9 cellular contexts compared by ENCODE assay signal in the genomic region with DNA sequence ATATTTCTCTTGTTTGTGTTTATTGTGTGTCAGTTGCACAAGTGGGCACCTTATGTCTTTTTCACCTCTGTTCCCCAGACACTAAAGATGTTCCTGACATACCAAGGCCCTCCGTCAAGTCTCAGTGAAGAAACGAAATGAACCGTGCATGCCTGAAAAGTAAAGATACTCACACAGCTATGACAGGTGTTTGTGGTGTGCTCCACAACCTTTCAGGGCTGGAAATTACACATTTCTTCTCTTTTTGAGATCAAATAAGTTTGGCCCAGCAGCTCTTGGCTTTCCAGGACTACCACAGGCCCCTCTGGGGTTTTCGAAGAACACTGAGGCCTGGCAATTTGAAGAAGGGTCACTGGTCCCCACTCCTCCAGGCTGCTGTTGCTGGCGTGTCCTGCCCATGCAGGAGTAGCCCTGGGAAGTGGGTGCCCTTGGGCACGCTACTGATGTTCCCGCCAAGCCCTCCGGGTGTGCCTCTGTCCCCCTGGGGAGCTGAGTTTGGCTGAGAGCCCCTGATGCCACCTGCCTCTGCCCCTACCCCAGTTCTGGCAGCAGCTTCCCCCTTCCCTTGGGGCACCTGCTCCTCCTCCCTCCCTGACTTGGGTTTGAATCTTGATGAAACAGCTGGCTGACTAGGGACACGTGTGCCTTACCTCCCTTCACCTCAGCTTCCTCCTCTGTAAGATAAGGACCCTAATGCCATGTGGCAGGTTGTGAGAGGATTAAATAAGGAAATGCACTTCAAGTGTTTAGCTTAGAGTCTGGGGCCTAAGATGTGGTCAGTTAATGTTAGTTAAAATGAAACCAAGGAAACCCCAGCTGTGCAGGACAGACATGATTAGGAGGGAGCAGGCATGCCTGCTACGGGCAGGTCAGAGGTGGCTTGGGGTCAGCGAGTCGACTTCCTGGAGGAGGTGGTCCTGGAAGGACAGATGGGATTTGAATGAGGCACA. TPM values are rescaled to one million over a fixed set of nuclear protein-coding genes. Genes with fewer than 3 reads are reported as not detected.
DNase-seq lines count a peak whose midpoint lies in the region; ATAC-seq, FAIRE-seq and TF ChIP-seq lines count a peak whose summit lies in the region.
"Had no signal": no experiment of that assay in that cellular context is flagged by ENCODE, and none has a peak within 500 bp of the region (broad histone marks: within the 10 kb centered on the region; RNA-seq: fewer than 3 reads in every experiment).

No MANE protein-coding gene starts in this region.

- H3K4me3 ChIP-seq in GM12878: no peak overlapping the region

- BruUV-seq in GM12878 (replicated peaks; lab: Mats Ljungman, UMichigan): no TSS peak

- H3K36me3 ChIP-seq in GM12878 (ENCODE audit: control insufficient read depth in 2 of 2, insufficient read depth in 2 of 2, low read length in 1 of 2): no peaks in the 10 kb centered on the region

- SMC1A ChIA-PET in GM12878 (lab: Charles Lee; ENCODE audit: uncharacterized antibody, unreplicated experiment): interaction anchor here (0.7 to 2.6 kb wide), 9 partner anchors 9 to 236 kb away, joined by 3 to 6 read pairs (median 4); no protein-coding TSS in a partner anchor

- no peak for DNase-seq in activated CD8-positive, alpha-beta memory T cell treated with anti-CD3 and anti-CD28 coated beads, Interleukin-2, amount 10 ng/mL, durations not matched to agents 7 days and 5 days
- no peak for DNase-seq in activated CD8-positive, alpha-beta memory T cell treated with anti-CD3 and anti-CD28 coated beads, Interleukin-2, amount 50 U/mL, for 48 hours
- peak; percentile 58 for DNase-seq in GM12878 (ENCODE audit: low read depth, low spot score)
- DNase-seq in stimulated activated naive CD8-positive, alpha-beta T cell treated with anti-CD3 and anti-CD28 coated beads, Interleukin-15, amount 100 ng/mL, for 72 hours: no peak
- DNase-seq in NCI-H187 (lab: John Stamatoyannopoulos, UW): no peak
- no peak for DNase-seq in substantia nigra (lab: John Stamatoyannopoulos, UW)

- H3K27me3 Mint-ChIP-seq in activated CD8-positive, alpha-beta memory T cell treated with anti-CD3 and anti-CD28 coated beads, Interleukin-2, amount 10 ng/mL, durations not matched to agents 7 days and 5 days: peaks cover 28% of the 10 kb centered on the region
- H3K27me3 Mint-ChIP-seq in stimulated activated naive CD8-positive, alpha-beta T cell treated with anti-CD3 and anti-CD28 coated beads, Interleukin-15, amount 100 ng/mL, for 72 hours: no peaks in the 10 kb centered on the region

- TF ChIP-seq RAD21 in GM12878 (IDR thresholded peaks at IDR 0.05; ENCODE audit: insufficient read depth, low read depth, low read length): no peak

- no peaks in the 10 kb centered on the region for H3K9me3 Mint-ChIP-seq in activated CD8-positive, alpha-beta memory T cell treated with anti-CD3 and anti-CD28 coated beads, Interleukin-2, amount 10 ng/mL, durations not matched to agents 7 days and 5 days (ENCODE audit: low read depth)
- H3K9me3 Mint-ChIP-seq in stimulated activated naive CD8-positive, alpha-beta T cell treated with anti-CD3 and anti-CD28 coated beads, Interleukin-15, amount 100 ng/mL, for 72 hours: no peaks in the 10 kb centered on the region

- H3K4me3 Mint-ChIP-seq in activated CD8-positive, alpha-beta memory T cell treated with anti-CD3 and anti-CD28 coated beads, Interleukin-2, amount 10 ng/mL, durations not matched to agents 7 days and 5 days: no peak overlapping the region
- peak overlapping the region; percentile 71 to 72 for H3K4me3 Mint-ChIP-seq in stimulated activated naive CD8-positive, alpha-beta T cell treated with anti-CD3 and anti-CD28 coated beads, Interleukin-15, amount 100 ng/mL, for 72 hours

- H3K36me3 Mint-ChIP-seq in activated CD8-positive, alpha-beta memory T cell treated with anti-CD3 and anti-CD28 coated beads, Interleukin-2, amount 10 ng/mL, durations not matched to agents 7 days and 5 days: no peaks in the 10 kb centered on the region

- TF ChIP-seq CTCF in GM12878 (IDR thresholded peaks at IDR 0.05 in 2 of 3, conservative IDR thresholded peaks at IDR 0.05 in 1 of 3; ENCODE audit: control insufficient read depth in 2 of 3, extremely low read depth in 1 of 3, insufficient read depth in 1 of 3, low read depth in 3 of 3, low read length in 3 of 3): no peak

- ATAC-seq in activated CD8-positive, alpha-beta memory T cell treated with anti-CD3 and anti-CD28 coated beads, Interleukin-2, amount 10 ng/mL, durations not matched to agents 7 days and 5 days: peak; percentile 42
- ATAC-seq in HG03457 (IDR thresholded peaks at IDR 0.05; ENCODE audit: unreplicated experiment) (peak; percentile 57), GM12878 (peak; percentile 87), SK-N-SH treated with all-trans-retinoic acid at 6 μM for 48 hours (no peak)
- peak; percentile 71 for ATAC-seq in stimulated activated naive CD8-positive, alpha-beta T cell treated with anti-CD3 and anti-CD28 coated beads, Interleukin-15, amount 100 ng/mL, for 72 hours

- peak overlapping the region; percentile 40 for H3K4me2 ChIP-seq in GM12878 (ENCODE audit: control insufficient read depth, insufficient read depth)

- no peaks in the 10 kb centered on the region for H3K27me3 ChIP-seq in GM12878 (replicated peaks in 1 of 2; ENCODE audit: control insufficient read depth in 2 of 2, insufficient read depth in 2 of 2, low read length in 1 of 2)

- 28% methylated on average over 12 of the region's 12 CpGs for WGBS in GM12878 (ENCODE audit: insufficient coverage, insufficient replicate concordance, low lambda C conversion rate, missing lambda C conversion rate)

- peaks cover 21% of the 10 kb centered on the region for H3K4me1 Mint-ChIP-seq in activated CD8-positive, alpha-beta memory T cell treated with anti-CD3 and anti-CD28 coated beads, Interleukin-2, amount 10 ng/mL, durations not matched to agents 7 days and 5 days
- H3K4me1 Mint-ChIP-seq in stimulated activated naive CD8-positive, alpha-beta T cell treated with anti-CD3 and anti-CD28 coated beads, Interleukin-15, amount 100 ng/mL, for 72 hours: peaks cover 32% of the 10 kb centered on the region

- TF ChIP-seq EP300 in GM12878 (IDR thresholded peaks at IDR 0.05; ENCODE audit: borderline replicate concordance in 1 of 2, control insufficient read depth in 1 of 2, low read depth in 2 of 2, low read length in 2 of 2): peak in 1 of 2 experiments; percentile 14; a peak in 1 of 4 replicates

- H2AFZ ChIP-seq in GM12878 (ENCODE audit: control insufficient read depth, low read depth, low read length): peak overlapping the region; percentile 58

- peak overlapping the region; percentile 32 for H3K27ac Mint-ChIP-seq in activated CD8-positive, alpha-beta memory T cell treated with anti-CD3 and anti-CD28 coated beads, Interleukin-2, amount 10 ng/mL, durations not matched to agents 7 days and 5 days
- peak overlapping the region; percentile 71 to 94 for H3K27ac Mint-ChIP-seq in stimulated activated naive CD8-positive, alpha-beta T cell treated with anti-CD3 and anti-CD28 coated beads, Interleukin-15, amount 100 ng/mL, for 72 hours

- POLR2A ChIA-PET in GM12878 (lab: Charles Lee): interaction anchor here (1.5 kb wide), 1 partner anchor 9 kb away, joined by 4 read pairs; no protein-coding TSS in a partner anchor

- in situ Hi-C loops in GM12878 (cut with MboI): no loop called here

- no peaks in the 10 kb centered on the region for H4K20me1 ChIP-seq in GM12878 (ENCODE audit: control insufficient read depth, insufficient read depth)

- FAIRE-seq in GM12878 (lab: Jason Lieb, UNC): peak; percentile 93

- H3K79me2 ChIP-seq in GM12878 (ENCODE audit: control insufficient read depth, insufficient read depth, low read length): no peaks in the 10 kb centered on the region

- peak overlapping the region; percentile 38; the same call in 1 of the 2 replicates for H3K9ac ChIP-seq in GM12878 (ENCODE audit: control insufficient read depth, insufficient read depth, low read length)

- intact Hi-C loops in GM12878 (cut with micrococcal nuclease; ENCODE audit: unreplicated experiment): no loop called here

- peaks cover 37% of the 10 kb centered on the region for H3K4me1 ChIP-seq in GM12878 (ENCODE audit: control insufficient read depth, insufficient read depth, low read length)

- CTCF ChIA-PET in activated CD8-positive, alpha-beta memory T cell treated with anti-CD3 and anti-CD28 coated beads, Interleukin-2, amount 10 ng/mL, durations not matched to agents 7 days and 5 days (lab: Charles Lee): interaction anchor here (1.4 to 1.9 kb wide), 2 partner anchors 20 to 128 kb away, joined by 3 to 6 read pairs; no protein-coding TSS in a partner anchor
- CTCF ChIA-PET in GM12878 (lab: Yijun Ruan, JAX): interaction anchor here (1.0 to 2.0 kb wide), 6 partner anchors 9 to 159 kb away, joined by 3 to 13 read pairs (median 4); no protein-coding TSS in a partner anchor

- no peak for TF ChIP-seq POLR2A in GM12878 (IDR thresholded peaks at IDR 0.05; ENCODE audit: low read depth, low read length)

- H3K9me3 ChIP-seq in GM12878 (replicated peaks; ENCODE audit: control insufficient read depth, insufficient read depth, low read length): no peaks in the 10 kb centered on the region

- RAD21 ChIA-PET in GM12878 (lab: Charles Lee; ENCODE audit: unreplicated experiment): interaction anchor here (0.6 to 1.6 kb wide), 8 partner anchors 9 to 258 kb away, joined by 3 to 5 read pairs (median 3); no protein-coding TSS in a partner anchor

- H3K27ac ChIP-seq in GM12878 (ENCODE audit: control insufficient read depth, insufficient read depth) (peak overlapping the region; percentile 38), substantia nigra (ENCODE audit: low read depth, low read length, poor library complexity, severe bottlenecking) (no peak overlapping the region)
- H3K27ac ChIP-seq: C4-2B had no signal

RNA-seq across cellular contexts. Expression of a gene that starts 49.1 kb away (rescaled TPM):
- total RNA-seq in activated CD8-positive, alpha-beta memory T cell treated with anti-CD3 and anti-CD28 coated beads, Interleukin-2, amount 10 ng/mL, durations not matched to agents 7 days and 5 days: 10 to 100 TPM; 12.9 to 38.5 TPM
- total RNA-seq in GM12878 (2013; cell fraction: nucleolus; rRNA removed): 0.40 TPM in 1 of 2 replicates, not detected in the other
- total RNA-seq in GM12878 (2014; rRNA removed) (0.16 and 0.23 TPM in 2 replicates), GM12878 (2014; rRNA removed; fragmentation: Illumina TruSeq; extraction: Trizol) (not detected in 2 replicates), GM12878 (2021) (0.37 TPM in 1 of 2 replicates, not detected in the other)
- not detected for polyA plus RNA-seq in GM12878 (2011; ENCODE audit: low read depth)
- polyA plus RNA-seq in GM12878 (2011; rRNA removed) (0.10 TPM in 1 of 2 replicates, not detected in the other), GM12878 (2014; fragmentation: Illumina TruSeq; extraction: Trizol) (0.07 TPM in 1 of 2 replicates, not detected in the other), GM12878 (2014; fragmentation: Nextera tagmentation; extraction: Ambion mirVana) (not detected), GM12878 (2014; rRNA removed) (0.35 and 0.70 TPM in 2 replicates), GM12878 (2016; fragmentation: Nextera tagmentation; extraction: Ambion mirVana) (under 1 TPM; 0.54 to 1.00 TPM)
- polyA plus RNA-seq in GM12878 (2011; cell fraction: cytosol; rRNA removed): 0.22 TPM in 1 of 2 replicates, not detected in the other
- polyA plus RNA-seq in GM12878 (2011; cell fraction: nucleus; rRNA removed): 0.28 and 0.31 TPM in 2 replicates
- polyA plus RNA-seq in GM12878 (2012): 1.2 and 1.6 TPM in 2 replicates
- polyA minus RNA-seq in GM12878 (2011; rRNA and poly(A)+ RNA removed): not detected in 2 replicates
- polyA minus RNA-seq in GM12878 (2011; cell fraction: cytosol; rRNA and poly(A)+ RNA removed): not detected in 2 replicates
- not detected in 2 replicates for polyA minus RNA-seq in GM12878 (2011; cell fraction: nucleus; rRNA and poly(A)+ RNA removed)

RNA-seq across cellular contexts. Expression of a gene that starts 57.8 kb away (rescaled TPM):
- 100 to 1,000 TPM; 408 to 525 TPM for total RNA-seq in activated CD8-positive, alpha-beta memory T cell treated with anti-CD3 and anti-CD28 coated beads, Interleukin-2, amount 10 ng/mL, durations not matched to agents 7 days and 5 days
- 179 and 180 TPM in 2 replicates for total RNA-seq in GM12878 (2013; cell fraction: nucleolus; rRNA removed)
- total RNA-seq in GM12878 (2014; rRNA removed) (42.2 and 49.8 TPM in 2 replicates), GM12878 (2014; rRNA removed; fragmentation: Illumina TruSeq; extraction: Trizol) (34.9 and 40.6 TPM in 2 replicates), GM12878 (2021) (120 and 136 TPM in 2 replicates)
- polyA plus RNA-seq in GM12878 (2011; ENCODE audit: low read depth): 38.6 TPM
- polyA plus RNA-seq in GM12878 (2011; rRNA removed) (24.7 and 30.8 TPM in 2 replicates), GM12878 (2014; fragmentation: Illumina TruSeq; extraction: Trizol) (31.9 and 57.1 TPM in 2 replicates), GM12878 (2014; fragmentation: Nextera tagmentation; extraction: Ambion mirVana) (10 to 100 TPM; 15.1 to 22.7 TPM), GM12878 (2014; rRNA removed) (55.0 and 64.8 TPM in 2 replicates), GM12878 (2016; fragmentation: Nextera tagmentation; extraction: Ambion mirVana) (10 to 100 TPM; 35.1 to 44.1 TPM)
- 36.3 and 42.2 TPM in 2 replicates for polyA plus RNA-seq in GM12878 (2011; cell fraction: cytosol; rRNA removed)
- 273 and 286 TPM in 2 replicates for polyA plus RNA-seq in GM12878 (2011; cell fraction: nucleus; rRNA removed)
- polyA plus RNA-seq in GM12878 (2012): 68.5 and 75.6 TPM in 2 replicates
- 35.0 and 57.4 TPM in 2 replicates for polyA minus RNA-seq in GM12878 (2011; rRNA and poly(A)+ RNA removed)
- polyA minus RNA-seq in GM12878 (2011; cell fraction: cytosol; rRNA and poly(A)+ RNA removed): 40.2 and 46.0 TPM in 2 replicates
- 77.4 and 123 TPM in 2 replicates for polyA minus RNA-seq in GM12878 (2011; cell fraction: nucleus; rRNA and poly(A)+ RNA removed)

Comparison
In these comparisons a context has a peak if more than half of its experiments do, and no peak if none do; other contexts are left out.
1. RNA of a gene that starts 49.1 kb away (total RNA-seq): 12.9 to 38.5 TPM in activated CD8-positive, alpha-beta memory T cell treated with anti-CD3 and anti-CD28 coated beads, Interleukin-2, amount 10 ng/mL, durations not matched to agents 7 days and 5 days; 0.16 to 0.40 TPM in GM12878; every median in the first group is over 4 times any median in the second.